ENCODE assay signal across 1 cellular context in the genomic region with DNA sequence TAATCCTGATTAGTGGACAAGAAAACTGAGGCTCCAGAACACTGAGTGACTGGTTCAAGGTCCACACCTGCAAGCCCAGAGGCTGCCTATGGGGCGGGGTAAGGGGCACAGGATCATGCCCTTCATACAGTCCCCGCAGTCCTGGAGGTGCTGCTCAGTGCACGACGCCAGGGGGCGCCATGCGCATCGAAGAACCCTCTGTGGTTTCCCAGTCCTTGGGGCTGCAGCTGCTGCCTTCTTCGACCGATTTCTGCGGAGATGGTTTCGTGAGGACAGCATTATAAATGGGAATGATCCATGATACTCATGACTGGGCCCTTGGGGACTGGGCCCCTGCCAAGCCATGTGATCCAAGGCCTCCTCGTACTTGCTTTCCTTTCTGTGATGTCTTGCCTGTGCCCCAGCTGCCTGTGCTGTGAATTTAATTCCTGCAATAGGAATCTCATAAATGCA.
TF ChIP-seq lines count a peak whose summit lies in the region.

No MANE protein-coding gene starts in this region.

TF ChIP-seq in HCT116, 20 proteins besides CTCF, POLR2A, EP300 and RAD21:
- TF ChIP-seq ELF1 (IDR thresholded peaks at IDR 0.05; ENCODE audit: borderline replicate concordance, low read depth) (no peak), SP1 (IDR thresholded peaks at IDR 0.05; ENCODE audit: low read depth) (no peak), EZH2phosphoT487 (IDR thresholded peaks at IDR 0.05; ENCODE audit: borderline replicate concordance) (no peak), ZNF274 (IDR thresholded peaks at IDR 0.05; ENCODE audit: low read depth, low read length) (no peak), SRF (IDR thresholded peaks at IDR 0.05; ENCODE audit: low read depth) (no peak), FOSL1 (IDR thresholded peaks at IDR 0.05; ENCODE audit: low read depth) (no peak), JUND (IDR thresholded peaks at IDR 0.05) (no peak), TCF7L2 (IDR thresholded peaks at IDR 0.05; ENCODE audit: borderline replicate concordance, extremely low read depth, insufficient read depth, insufficient read length) (no peak), POLR2AphosphoS5 (IDR thresholded peaks at IDR 0.05; ENCODE audit: low read depth, low read length) (no peak), ZFX (IDR thresholded peaks at IDR 0.05) (no peak), CEBPB (IDR thresholded peaks at IDR 0.05; ENCODE audit: low read depth) (no peak), YY1 (IDR thresholded peaks at IDR 0.05; ENCODE audit: extremely low read depth, insufficient replicate concordance, low read depth, low read length) (no peak), CBX3 (IDR thresholded peaks at IDR 0.05; ENCODE audit: low read depth) (no peak), EZH2 (IDR thresholded peaks at IDR 0.05) (no peak)
- TF ChIP-seq, protein P1, sequence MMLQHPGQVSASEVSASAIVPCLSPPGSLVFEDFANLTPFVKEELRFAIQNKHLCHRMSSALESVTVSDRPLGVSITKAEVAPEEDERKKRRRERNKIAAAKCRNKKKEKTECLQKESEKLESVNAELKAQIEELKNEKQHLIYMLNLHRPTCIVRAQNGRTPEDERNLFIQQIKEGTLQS (IDR thresholded peaks at IDR 0.05) = no peak
- TF ChIP-seq, protein P2, sequence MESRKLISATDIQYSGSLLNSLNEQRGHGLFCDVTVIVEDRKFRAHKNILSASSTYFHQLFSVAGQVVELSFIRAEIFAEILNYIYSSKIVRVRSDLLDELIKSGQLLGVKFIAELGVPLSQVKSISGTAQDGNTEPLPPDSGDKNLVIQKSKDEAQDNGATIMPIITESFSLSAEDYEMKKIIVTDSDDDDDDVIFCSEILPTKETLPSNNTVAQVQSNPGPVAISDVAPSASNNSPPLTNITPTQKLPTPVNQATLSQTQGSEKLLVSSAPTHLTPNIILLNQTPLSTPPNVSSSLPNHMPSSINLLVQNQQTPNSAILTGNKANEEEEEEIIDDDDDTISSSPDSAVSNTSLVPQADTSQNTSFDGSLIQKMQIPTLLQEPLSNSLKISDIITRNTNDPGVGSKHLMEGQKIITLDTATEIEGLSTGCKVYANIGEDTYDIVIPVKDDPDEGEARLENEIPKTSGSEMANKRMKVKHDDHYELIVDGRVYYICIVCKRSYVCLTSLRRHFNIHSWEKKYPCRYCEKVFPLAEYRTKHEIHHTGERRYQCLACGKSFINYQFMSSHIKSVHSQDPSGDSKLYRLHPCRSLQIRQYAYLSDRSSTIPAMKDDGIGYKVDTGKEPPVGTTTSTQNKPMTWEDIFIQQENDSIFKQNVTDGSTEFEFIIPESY (IDR thresholded peaks at IDR 0.05; ENCODE audit: extremely low read depth, insufficient replicate concordance, low read length) = no peak
